ENCODE assay signal across 18 cellular contexts in genomic region chr14:95215094-95215493, GRCh38. TPM values are rescaled to one million over a fixed set of nuclear protein-coding genes. Genes with fewer than 3 reads are reported as not detected.
DNase-seq lines count a peak whose midpoint lies in the region; ATAC-seq, FAIRE-seq and TF ChIP-seq lines count a peak whose summit lies in the region.
"Had no signal": no experiment of that assay in that cellular context is flagged by ENCODE, and none has a peak within 500 bp of the region (broad histone marks: within the 10 kb centered on the region; RNA-seq: fewer than 3 reads in every experiment).

No MANE protein-coding gene starts in this region.

- peak; percentile 71 for FAIRE-seq in GM18507 (lab: Jason Lieb, UNC)

- no peaks in the 10 kb centered on the region for H3K27me3 ChIP-seq in thyroid gland
- H3K27me3 ChIP-seq: MG63, Peyer's patch, SJSA1 had no signal

- H3K36me3 Mint-ChIP-seq in mesothelial cell of epicardium, result peaks cover 37% of the 10 kb centered on the region
- H3K36me3 Mint-ChIP-seq: CD8-positive, alpha-beta T cell had no signal

- peak overlapping the region; percentile 84 for H3K27ac Mint-ChIP-seq in mesothelial cell of epicardium
- H3K27ac Mint-ChIP-seq: CD8-positive, alpha-beta T cell had no signal

- no peaks in the 10 kb centered on the region for H3K9me3 Mint-ChIP-seq in mesothelial cell of epicardium
- H3K9me3 Mint-ChIP-seq: CD8-positive, alpha-beta T cell had no signal

- H3K4me1 ChIP-seq in thyroid gland, result peaks cover 30% of the 10 kb centered on the region in 2 donors
- H3K4me1 ChIP-seq: Peyer's patch had no signal

- H3K4me3 ChIP-seq in thyroid gland (replicated peaks in 1 of 3), result no peak overlapping the region
- H3K4me3 ChIP-seq: MG63, Peyer's patch, SJSA1 had no signal

- no peak overlapping the region for H3K4me3 Mint-ChIP-seq in mesothelial cell of epicardium
- H3K4me3 Mint-ChIP-seq: CD8-positive, alpha-beta T cell had no signal

- H3K27me3 Mint-ChIP-seq in mesothelial cell of epicardium (ENCODE audit: low read depth), result no peaks in the 10 kb centered on the region

- no peak for TF ChIP-seq POLR2A in thyroid gland (IDR thresholded peaks at IDR 0.05)

- TF ChIP-seq CTCF in VCaP (conservative IDR thresholded peaks at IDR 0.05) (no peak), mesothelial cell of epicardium (IDR thresholded peaks at IDR 0.05; ENCODE audit: unreplicated experiment) (no peak), thyroid gland (IDR thresholded peaks at IDR 0.05) (no peak)

- H3K27ac ChIP-seq in VCaP (peak overlapping the region; percentile 32; the same call in 1 of the 2 replicates), thyroid gland (peak overlapping the region; percentile 28 to 70 (median 65))
- H3K27ac ChIP-seq: Peyer's patch, SJSA1 had no signal

- DNase-seq in GM18507 (ENCODE audit: extremely low spot score, insufficient read length, low read depth) (peak; percentile 20), mesothelial cell of epicardium (ENCODE audit: low spot score in 2 of 2, unreplicated experiment in 2 of 2) (no peak), thyroid gland (no peak)
- no peak for DNase-seq in activated CD4-positive, alpha-beta T cell treated with anti-CD3 and anti-CD28 coated beads, Interleukin-2, amount 50 U/mL, for 1 hour
- DNase-seq: AML-193; C1 segment of cervical spinal cord; CD8-positive, alpha-beta T cell; DND-41; MG63; NCI-H1417 treated with DMSO at 0.1 percent for 48 hours; NCI-H187; NCI-H2107; NCI-H510A; Peyer's patch had no signal

- no peaks in the 10 kb centered on the region for H3K9me3 ChIP-seq in thyroid gland
- H3K9me3 ChIP-seq: MG63, Peyer's patch, SJSA1 had no signal

- intact Hi-C loops in thyroid gland (cut with DNase I), result no loop called here

- whole genome bisulfite sequencing in thyroid gland, 2 donors, result 32 to 45% methylated on average over 3 of the region's 3 CpGs

- H3K4me1 Mint-ChIP-seq in mesothelial cell of epicardium, result peaks cover 44% of the 10 kb centered on the region

- ATAC-seq in HG03280 (IDR thresholded peaks at IDR 0.05; ENCODE audit: unreplicated experiment) (no peak), HG02840 (IDR thresholded peaks at IDR 0.05; ENCODE audit: low FRiP score, unreplicated experiment) (no peak)
- ATAC-seq: CD8-positive, alpha-beta T cell had no signal

- H3K36me3 ChIP-seq in thyroid gland, result no peaks in the 10 kb centered on the region
- H3K36me3 ChIP-seq: MG63, Peyer's patch, SJSA1 had no signal

RNA-seq across cellular contexts. Expression of gene DICER1, which starts 57.8 kb away (rescaled TPM):
- total RNA-seq in mesothelial cell of epicardium (148 to 155 TPM (median 155 TPM) in 3 replicates), thyroid gland (10 to 100 TPM; 66.5 to 96.8 (median 78.8) TPM)
